8 cellular contexts compared by ENCODE assay signal in genomic region chr4:38866973-38867477, GRCh38. TPM values are rescaled to one million over a fixed set of nuclear protein-coding genes. Genes with fewer than 3 reads are reported as not detected.
DNase-seq lines count a peak whose midpoint lies in the region; ATAC-seq and TF ChIP-seq lines count a peak whose summit lies in the region.

No MANE protein-coding gene starts in this region.

- DNase-seq in NB4 (ENCODE audit: low read depth) (no peak), epithelial cell of esophagus (ENCODE audit: low read depth) (no peak), psoas muscle (no peak), NCI-H2081 (lab: John Stamatoyannopoulos, UW) (no peak), NCI-H526 treated with DMSO at 0.1 percent for 48 hours (lab: John Stamatoyannopoulos, UW) (no peak)

- peak; percentile 25 for ATAC-seq in GM18868 (IDR thresholded peaks at IDR 0.05; ENCODE audit: unreplicated experiment)
- ATAC-seq in psoas muscle, result no peak
- no peak for ATAC-seq in HG02610 (IDR thresholded peaks at IDR 0.05; ENCODE audit: unreplicated experiment)
- no peak for ATAC-seq in GM18867 (IDR thresholded peaks at IDR 0.05; ENCODE audit: unreplicated experiment)

- H3K4me3 ChIP-seq in NB4 (ENCODE audit: low read depth, low read length) (peak overlapping the region; percentile 62), epithelial cell of esophagus (ENCODE audit: low read length) (peak overlapping the region; percentile 38), psoas muscle (peak overlapping the region; percentile 89)

- H3K9me3 ChIP-seq in psoas muscle, result no peaks in the 10 kb centered on the region

- intact Hi-C loops in psoas muscle (cut with DNase I), result no loop called here

- WGBS in psoas muscle, 3 donors, result 41 to 45% (median 44%) methylated on average over 11 of the region's 11 CpGs

- TF ChIP-seq CTCF in NB4 (IDR thresholded peaks at IDR 0.05; ENCODE audit: low read depth, low read length) (no peak), epithelial cell of esophagus (IDR thresholded peaks at IDR 0.05; ENCODE audit: insufficient read depth, low read depth, low read length, missing control alignments) (no peak), psoas muscle (IDR thresholded peaks at IDR 0.05) (no peak)

- peaks cover 39% of the 10 kb centered on the region for H3K4me1 ChIP-seq in psoas muscle

- no peaks in the 10 kb centered on the region for H3K27me3 ChIP-seq in psoas muscle (ENCODE audit: insufficient read depth in 3 of 3, low read length in 2 of 3)

- H3K27ac ChIP-seq in psoas muscle, result peak overlapping the region; percentile 92

- peaks cover 0 to 11% of the 10 kb centered on the region in 2 donors for H3K36me3 ChIP-seq in psoas muscle (ENCODE audit: insufficient read depth in 1 of 2, low read depth in 1 of 2)

- TF ChIP-seq POLR2A in NB4 (IDR thresholded peaks at IDR 0.05; ENCODE audit: extremely low read depth, insufficient read length), result no peak

RNA-seq across cellular contexts. Expression of gene FAM114A1, which starts 0.6 kb away (rescaled TPM):
- total RNA-seq in psoas muscle, result 10 to 100 TPM; 11.2 to 20.0 (median 17.5) TPM
- 10 to 100 TPM in 1 of 3 donors, 1 to 10 TPM in 2; 5.6 to 16.6 (median 8.9) TPM for polyA plus RNA-seq in psoas muscle

RNA-seq across cellular contexts. Expression of gene TLR6, which starts 10.4 kb away (rescaled TPM):
- total RNA-seq in psoas muscle, result 1 to 10 TPM in 3 of 4 donors, under 1 TPM in 1; 0.79 to 1.3 (median 1.2) TPM
- polyA plus RNA-seq in psoas muscle, result under 1 TPM; 0.12 to 0.31 (median 0.13) TPM

Comparison
In these comparisons a context has a peak if more than half of its experiments do, and no peak if none do; other contexts are left out.
1. H3K4me3 ChIP-seq: peak in every context shown above with its lines; median percentile 89 in psoas muscle; 62 in NB4; 38 in epithelial cell of esophagus.